21 cellular contexts compared by ENCODE assay signal in the genomic region with DNA sequence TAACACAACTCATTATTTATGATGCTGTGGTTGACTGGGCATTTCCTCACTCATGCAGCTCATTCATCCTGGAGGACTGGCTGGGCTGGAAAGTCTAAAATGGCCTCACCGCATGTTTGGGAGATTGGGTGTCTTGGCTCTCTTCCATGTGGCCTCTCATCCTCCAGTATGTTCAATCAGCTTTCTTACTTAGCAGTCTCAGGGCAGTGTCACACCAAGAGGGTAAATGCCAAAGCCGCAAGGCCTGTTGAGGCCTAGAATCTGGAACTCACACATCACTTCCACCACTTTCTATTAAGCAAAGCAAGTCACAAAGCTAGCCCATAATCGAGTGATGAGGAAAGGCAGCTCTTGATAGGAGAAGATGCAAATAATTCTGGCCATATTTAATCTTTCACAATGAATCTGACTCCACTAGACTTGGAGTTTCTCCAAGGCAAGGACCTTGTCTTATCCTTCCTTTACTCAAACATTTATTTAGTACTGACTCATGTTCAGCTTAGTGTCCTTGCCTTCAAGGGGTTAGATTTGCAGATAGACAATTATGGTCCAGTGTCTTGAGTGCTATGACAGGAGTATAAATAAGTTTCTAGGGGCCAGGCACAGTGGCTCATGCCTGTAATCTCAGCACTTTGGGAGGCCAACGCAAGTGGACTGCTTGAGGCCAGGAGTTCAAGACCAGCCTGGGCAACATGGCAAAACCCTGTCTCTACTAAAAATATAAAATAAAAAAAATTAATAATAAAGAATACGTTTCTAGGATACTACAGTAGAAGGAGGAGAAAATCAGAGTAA. TPM values are rescaled to one million over a fixed set of nuclear protein-coding genes. Genes with fewer than 3 reads are reported as not detected.
A peak's percentile ranks its signal among the peaks of the same experiment; 100 is the strongest.
DNase-seq lines count a peak whose midpoint lies in the region; ATAC-seq and TF ChIP-seq lines count a peak whose summit lies in the region.
"Had no signal": no experiment of that assay in that cellular context is flagged by ENCODE, and none has a peak within 500 bp of the region (broad histone marks: within the 10 kb centered on the region; RNA-seq: fewer than 3 reads in every experiment).

No MANE protein-coding gene starts in this region.

- H3K9me3 ChIP-seq in mesenchymal stem cell (ENCODE audit: control insufficient read depth, low read length), result no peaks in the 10 kb centered on the region
- no peaks in the 10 kb centered on the region for H3K9me3 ChIP-seq in esophagus squamous epithelium
- no peaks in the 10 kb centered on the region for H3K9me3 ChIP-seq in sigmoid colon
- H3K9me3 ChIP-seq: heart right ventricle, psoas muscle, upper lobe of left lung had no signal

- no peak for TF ChIP-seq RAD21 in Ishikawa (IDR thresholded peaks at IDR 0.05; ENCODE audit: low read depth)

- POLR2A ChIA-PET in BJ (lab: Charles Lee), result interaction anchor here (1.0 kb wide), 1 partner anchor 10 kb away, joined by 4 read pairs; no protein-coding TSS in a partner anchor

- TF ChIP-seq CTCF in BJ (IDR thresholded peaks at IDR 0.05; ENCODE audit: insufficient read depth, low read depth, low read length), result no peak
- no peak for TF ChIP-seq CTCF in cardiac fibroblast (IDR thresholded peaks at IDR 0.05; ENCODE audit: low read depth, low read length)
- TF ChIP-seq CTCF in esophagus squamous epithelium (IDR thresholded peaks at IDR 0.05), result no peak
- TF ChIP-seq CTCF in Calu3 (IDR thresholded peaks at IDR 0.05; ENCODE audit: unreplicated experiment), result no peak
- no peak for TF ChIP-seq CTCF in sigmoid colon (IDR thresholded peaks at IDR 0.05)

- H3K27me3 ChIP-seq in BJ (ENCODE audit: control insufficient read depth, insufficient read depth, low read length), result no peaks in the 10 kb centered on the region
- no peaks in the 10 kb centered on the region for H3K27me3 ChIP-seq in mesenchymal stem cell (ENCODE audit: control insufficient read depth in 1 of 2, insufficient read depth in 1 of 2, low read length in 2 of 2)
- H3K27me3 ChIP-seq in esophagus squamous epithelium, result no peaks in the 10 kb centered on the region
- H3K27me3 ChIP-seq in sigmoid colon, result no peaks in the 10 kb centered on the region
- H3K27me3 ChIP-seq: heart right ventricle, upper lobe of left lung had no signal

- peaks cover 3% of the 10 kb centered on the region for H3K9me3 Mint-ChIP-seq in stimulated activated memory B cell treated with anti-CD40 and anti-IgM and Interleukin-4, amounts not matched to agents 10 μg/mL and 1 μg/mL and 100 μg/mL, for 72 hours
- H3K9me3 Mint-ChIP-seq in Calu3 (ENCODE audit: low read depth, unreplicated experiment), result no peaks in the 10 kb centered on the region

- 94% methylated on average over 4 of the region's 5 CpGs for WGBS in mesenchymal stem cell
- WGBS in esophagus squamous epithelium, 2 donors, result 86 to 88% methylated on average over 5 of the region's 5 CpGs
- WGBS in sigmoid colon, 2 donors, result 90 to 94% methylated on average over 5 of the region's 5 CpGs

- H3K18ac ChIP-seq in mesenchymal stem cell (ENCODE audit: low read depth in 1 of 2, low read length in 2 of 2), result no peak overlapping the region

- no peak overlapping the region for H3K4me3 ChIP-seq in BJ (ENCODE audit: low read depth, low read length)
- no peak overlapping the region for H3K4me3 ChIP-seq in cardiac fibroblast (replicated peaks in 1 of 2; ENCODE audit: low read depth in 2 of 2, low read length in 2 of 2)
- peak overlapping the region in 1 of 2 experiments; percentile 26 for H3K4me3 ChIP-seq in mesenchymal stem cell (ENCODE audit: insufficient read depth in 1 of 2, low read depth in 1 of 2, low read length in 2 of 2)
- no peak overlapping the region for H3K4me3 ChIP-seq in esophagus squamous epithelium
- no peak overlapping the region for H3K4me3 ChIP-seq in sigmoid colon
- H3K4me3 ChIP-seq: heart right ventricle, psoas muscle, upper lobe of left lung had no signal

- ATAC-seq in stimulated activated memory B cell treated with anti-CD40 and anti-IgM and Interleukin-4, amounts not matched to agents 10 μg/mL and 1 μg/mL and 100 μg/mL, for 72 hours, result no peak
- ATAC-seq: heart right ventricle; left colon; naive thymus-derived CD4-positive, alpha-beta T cell; psoas muscle had no signal

- H2BK12ac ChIP-seq in mesenchymal stem cell (ENCODE audit: low read length in 2 of 2), result no peak overlapping the region

- H3K27me3 Mint-ChIP-seq in stimulated activated memory B cell treated with anti-CD40 and anti-IgM and Interleukin-4, amounts not matched to agents 10 μg/mL and 1 μg/mL and 100 μg/mL, for 72 hours, result no peaks in the 10 kb centered on the region
- H3K27me3 Mint-ChIP-seq in Calu3 (ENCODE audit: unreplicated experiment), result peaks cover 17% of the 10 kb centered on the region
- H3K27me3 Mint-ChIP-seq: CD4-positive, CD25-positive, alpha-beta regulatory T cell; naive thymus-derived CD4-positive, alpha-beta T cell had no signal

- H3K9ac ChIP-seq in mesenchymal stem cell (ENCODE audit: low read length), result peak overlapping the region; percentile 70

- TF ChIP-seq POLR2A in esophagus squamous epithelium (IDR thresholded peaks at IDR 0.05), result no peak
- no peak for TF ChIP-seq POLR2A in sigmoid colon (IDR thresholded peaks at IDR 0.05)

- H2AFZ ChIP-seq in mesenchymal stem cell (ENCODE audit: low read depth, low read length), result no peak overlapping the region

- BruUV-seq in Calu3 (replicated peaks; lab: Mats Ljungman, UMichigan), result no TSS peak

- no peak overlapping the region for H4K91ac ChIP-seq in mesenchymal stem cell (ENCODE audit: low read length)

- H2BK5ac ChIP-seq in mesenchymal stem cell (ENCODE audit: low read depth, low read length, poor library complexity, severe bottlenecking), result no peak overlapping the region

- no peak overlapping the region for H3K14ac ChIP-seq in mesenchymal stem cell (ENCODE audit: low read length in 2 of 2)

- H3K4me1 ChIP-seq in mesenchymal stem cell (ENCODE audit: control insufficient read depth, insufficient read depth, low read depth, low read length) (peaks cover 3% of the 10 kb centered on the region), esophagus squamous epithelium (peaks cover 5 to 27% (median 8%) of the 10 kb centered on the region in 3 donors), sigmoid colon (peaks cover 0 to 24% (median 20%) of the 10 kb centered on the region in 4 donors)

- no peak overlapping the region for H3K23ac ChIP-seq in mesenchymal stem cell (ENCODE audit: low read length in 2 of 2)

- H3K27ac ChIP-seq in mesenchymal stem cell (ENCODE audit: low read length, poor library complexity, severe bottlenecking), result no peak overlapping the region
- no peak overlapping the region for H3K27ac ChIP-seq in esophagus squamous epithelium
- H3K27ac ChIP-seq in sigmoid colon, result no peak overlapping the region
- H3K27ac ChIP-seq: heart right ventricle, psoas muscle, upper lobe of left lung had no signal

- peaks cover 12% of the 10 kb centered on the region for H3K79me1 ChIP-seq in mesenchymal stem cell (replicated peaks; ENCODE audit: low read length, poor library complexity, severe bottlenecking)

- no peak overlapping the region for H2BK15ac ChIP-seq in mesenchymal stem cell (ENCODE audit: low read depth, poor library complexity, severe bottlenecking)

- DNase-seq in BJ (ENCODE audit: low read depth) (peak; percentile 89), cardiac fibroblast (ENCODE audit: low read depth in 2 of 2) (peak; percentile 75 to 94), mesenchymal stem cell (peak; percentile 61), esophagus squamous epithelium (lab: John Stamatoyannopoulos, UW) (no peak), Calu3 (no peak), sigmoid colon (no peak)
- DNase-seq: activated CD4-positive, alpha-beta T cell treated with anti-CD3 and anti-CD28 coated beads, Interleukin-2, amount 50 U/mL, for 48 hours; aorta; CD4-positive, CD25-positive, alpha-beta regulatory T cell; effector CD4-positive, alpha-beta T cell; GDM1; heart right ventricle; left colon; naive thymus-derived CD4-positive, alpha-beta T cell; NCI-H1105; stimulated activated CD4-positive, alpha-beta T cell treated with anti-CD3 and anti-CD28 coated beads, Interleukin-2, amount 100 ng/mL, for 24 hours; T-helper 9 cell; upper lobe of left lung had no signal

- no peak overlapping the region for H3K4ac ChIP-seq in mesenchymal stem cell (ENCODE audit: low read depth in 1 of 2, low read length in 2 of 2)

- H3K36me3 ChIP-seq in BJ (ENCODE audit: control insufficient read depth, insufficient read depth, low read length), result peaks cover 5% of the 10 kb centered on the region
- peaks cover 3 to 12% of the 10 kb centered on the region in 2 experiments for H3K36me3 ChIP-seq in mesenchymal stem cell (ENCODE audit: control insufficient read depth in 1 of 2, insufficient read depth in 2 of 2, low read depth in 1 of 2, low read length in 2 of 2)
- peaks cover 0 to 9% (median 0%) of the 10 kb centered on the region in 3 donors for H3K36me3 ChIP-seq in esophagus squamous epithelium
- H3K36me3 ChIP-seq in sigmoid colon, result peaks cover 0 to 5% (median 0%) of the 10 kb centered on the region in 4 donors

- peaks cover 9% of the 10 kb centered on the region for H3K36me3 Mint-ChIP-seq in stimulated activated memory B cell treated with anti-CD40 and anti-IgM and Interleukin-4, amounts not matched to agents 10 μg/mL and 1 μg/mL and 100 μg/mL, for 72 hours
- H3K36me3 Mint-ChIP-seq in Calu3 (ENCODE audit: insufficient read depth, unreplicated experiment), result peaks cover 36% of the 10 kb centered on the region

- H4K8ac ChIP-seq in mesenchymal stem cell (ENCODE audit: low read length), result no peak overlapping the region

- no peak overlapping the region for H2BK120ac ChIP-seq in mesenchymal stem cell (ENCODE audit: low read depth, low read length)

- no peak overlapping the region for H2AK5ac ChIP-seq in mesenchymal stem cell (ENCODE audit: low read length, severe bottlenecking)

- H3K4me2 ChIP-seq in mesenchymal stem cell (ENCODE audit: low read length, poor library complexity, severe bottlenecking), result no peak overlapping the region

- CTCF ChIA-PET in BJ (lab: Yijun Ruan, JAX), result interaction anchor here (0.6 to 9.9 kb wide), 6 partner anchors 13 to 101 kb away, joined by 3 to 91 read pairs (median 10); a partner anchor contains a TSS
- CTCF ChIA-PET in Calu3 (lab: Charles Lee), result interaction anchor here (0.8 to 0.9 kb wide), 2 partner anchors 17 to 32 kb away, joined by 3 to 4 read pairs; no protein-coding TSS in a partner anchor

- no peak overlapping the region for H3K27ac Mint-ChIP-seq in stimulated activated memory B cell treated with anti-CD40 and anti-IgM and Interleukin-4, amounts not matched to agents 10 μg/mL and 1 μg/mL and 100 μg/mL, for 72 hours
- no peak overlapping the region for H3K27ac Mint-ChIP-seq in Calu3 (ENCODE audit: unreplicated experiment)

- no peak overlapping the region for H3K4me3 Mint-ChIP-seq in stimulated activated memory B cell treated with anti-CD40 and anti-IgM and Interleukin-4, amounts not matched to agents 10 μg/mL and 1 μg/mL and 100 μg/mL, for 72 hours
- H3K4me3 Mint-ChIP-seq in Calu3 (ENCODE audit: low read depth, unreplicated experiment), result no peak overlapping the region

- TF ChIP-seq EP300 in Ishikawa (IDR thresholded peaks at IDR 0.05; ENCODE audit: borderline replicate concordance) (no peak), sigmoid colon (IDR thresholded peaks at IDR 0.05) (no peak)

- peaks cover 32% of the 10 kb centered on the region for H3K4me1 Mint-ChIP-seq in stimulated activated memory B cell treated with anti-CD40 and anti-IgM and Interleukin-4, amounts not matched to agents 10 μg/mL and 1 μg/mL and 100 μg/mL, for 72 hours
- peaks cover 9% of the 10 kb centered on the region for H3K4me1 Mint-ChIP-seq in Calu3 (ENCODE audit: low read depth, unreplicated experiment)

- intact Hi-C loops in esophagus squamous epithelium (cut with DNase I), result no loop called here
- intact Hi-C loops in Calu3 (cut with micrococcal nuclease; ENCODE audit: unreplicated experiment), result no loop called here
- intact Hi-C loops in sigmoid colon (cut with DNase I), result no loop called here

RNA-seq across cellular contexts. Expression of a gene that starts 45.1 kb away (rescaled TPM):
- 7.9 and 12.1 TPM in 2 replicates for polyA plus RNA-seq in BJ (2011; rRNA removed)
- 9.4 and 12.9 TPM in 2 replicates for polyA minus RNA-seq in BJ (2011; rRNA and poly(A)+ RNA removed)
- polyA plus RNA-seq in mesenchymal stem cell (2013, experiment 1 of 2), result 17.9 TPM
- polyA plus RNA-seq in mesenchymal stem cell (2013, experiment 2 of 2), result 18.1 TPM
- 1 to 10 TPM; 3.2 to 5.8 (median 4.0) TPM for total RNA-seq in esophagus squamous epithelium
- total RNA-seq in Calu3 (2022), result 10.9 and 13.3 TPM in 2 replicates
- 1 to 10 TPM; 1.7 to 5.6 (median 4.5) TPM for total RNA-seq in sigmoid colon
- polyA plus RNA-seq in sigmoid colon, result 10 to 100 TPM; 17.1 to 29.7 (median 19.8) TPM

RNA-seq across cellular contexts. Expression of a gene that starts 45.4 kb away (rescaled TPM):
- 0.71 and 0.86 TPM in 2 replicates for polyA plus RNA-seq in BJ (2011; rRNA removed)
- 0.43 TPM in 1 of 2 replicates, not detected in the other for polyA minus RNA-seq in BJ (2011; rRNA and poly(A)+ RNA removed)
- polyA plus RNA-seq in mesenchymal stem cell (2013, experiment 1 of 2), result 0.76 TPM
- 0.63 TPM for polyA plus RNA-seq in mesenchymal stem cell (2013, experiment 2 of 2)
- 1 to 10 TPM in 1 of 4 donors, not detected in 3; 1.3 TPM for total RNA-seq in esophagus squamous epithelium
- 4.7 and 5.8 TPM in 2 replicates for total RNA-seq in Calu3 (2022)
- total RNA-seq in sigmoid colon, result 1 to 10 TPM in 2 of 4 donors, under 1 TPM in 1, not detected in 1; 0.33 to 1.5 (median 1.1) TPM
- polyA plus RNA-seq in sigmoid colon, result 10 to 100 TPM in 1 of 3 donors, not detected in 2; 23.0 TPM

Comparison
In these comparisons a context has a peak if more than half of its experiments do, and no peak if none do; other contexts are left out.
1. DNase-seq: peak in BJ (single experiment), cardiac fibroblast (2 of 2) and mesenchymal stem cell (single experiment); none in esophagus squamous epithelium (single experiment), Calu3 (single experiment) and sigmoid colon (single experiment).